In the genomic region with DNA sequence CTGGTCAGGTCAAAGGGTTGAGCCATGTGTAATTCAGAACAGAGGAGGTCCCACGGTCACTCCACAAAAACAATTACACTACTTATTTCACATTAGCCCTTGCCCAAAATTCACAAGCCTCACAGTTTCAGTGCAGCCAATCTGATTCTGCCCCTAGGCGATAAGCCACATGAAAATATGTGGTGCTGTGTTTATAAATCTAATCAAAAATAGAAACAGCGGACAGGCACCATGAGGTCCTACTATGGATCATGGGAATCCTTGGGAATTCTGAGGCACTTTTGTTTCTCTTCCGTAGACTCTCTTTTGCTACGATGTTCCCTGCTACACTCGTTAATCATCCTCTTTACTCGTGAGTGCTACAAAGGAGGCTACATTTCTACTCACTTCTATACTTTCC, we compare ENCODE assay signal across 16 cellular contexts.
DNase-seq lines count a peak whose midpoint lies in the region; ATAC-seq and TF ChIP-seq lines count a peak whose summit lies in the region.
"Had no signal": no experiment of that assay in that cellular context is flagged by ENCODE, and none has a peak within 500 bp of the region (broad histone marks: within the 10 kb centered on the region; RNA-seq: fewer than 3 reads in every experiment).

No MANE protein-coding gene starts in this region.

- ATAC-seq in GM21528 (IDR thresholded peaks at IDR 0.05; ENCODE audit: low FRiP score, unreplicated experiment): no peak
- ATAC-seq in GM18907 (IDR thresholded peaks at IDR 0.05; ENCODE audit: unreplicated experiment): no peak

- H3K4me3 ChIP-seq in neural progenitor cell: no peak overlapping the region

- peaks cover 2% of the 10 kb centered on the region for H3K27me3 Mint-ChIP-seq in neural progenitor cell (ENCODE audit: insufficient read depth, low read depth)
- H3K27me3 Mint-ChIP-seq: B cell; CD4-positive, alpha-beta T cell; IgD-negative memory B cell had no signal

- peaks cover 2% of the 10 kb centered on the region for H3K9me3 Mint-ChIP-seq in neural progenitor cell

- no peaks in the 10 kb centered on the region for H3K27me3 ChIP-seq in neural progenitor cell

- no peaks in the 10 kb centered on the region for H4K20me1 ChIP-seq in neural progenitor cell (ENCODE audit: low read depth)

- no peak for TF ChIP-seq CTCF in neural progenitor cell (IDR thresholded peaks at IDR 0.05)

- no peaks in the 10 kb centered on the region for H3K79me2 ChIP-seq in neural progenitor cell (ENCODE audit: low read depth)

- no peaks in the 10 kb centered on the region for H3K9me3 ChIP-seq in neural progenitor cell (ENCODE audit: low read depth)

- no peak overlapping the region for H3K27ac Mint-ChIP-seq in neural progenitor cell
- H3K27ac Mint-ChIP-seq: B cell; CD4-positive, alpha-beta T cell; HFFc6; IgD-negative memory B cell had no signal

- no peaks in the 10 kb centered on the region for H3K36me3 ChIP-seq in neural progenitor cell

- H3K4me2 ChIP-seq in neural progenitor cell: no peak overlapping the region

- H2AFZ ChIP-seq in neural progenitor cell (replicated peaks): peak overlapping the region; percentile 63

- no peaks in the 10 kb centered on the region for H3K36me3 Mint-ChIP-seq in neural progenitor cell
- H3K36me3 Mint-ChIP-seq: IgD-negative memory B cell had no signal

- H3K4me1 Mint-ChIP-seq in neural progenitor cell: peaks cover 20% of the 10 kb centered on the region
- H3K4me1 Mint-ChIP-seq: B cell had no signal

- peaks cover 27% of the 10 kb centered on the region for H3K4me1 ChIP-seq in neural progenitor cell

- H3K9ac ChIP-seq in neural progenitor cell: no peak overlapping the region

- no peak overlapping the region for H3K27ac ChIP-seq in neural progenitor cell
- no peak overlapping the region for H3K27ac ChIP-seq in substantia nigra (ENCODE audit: low read depth, low read length, poor library complexity, severe bottlenecking)

- no peaks in the 10 kb centered on the region for H3F3A ChIP-seq in neural progenitor cell (ENCODE audit: low read depth)

- peak; percentile 26 for DNase-seq in M059J (ENCODE audit: low read depth)
- peak; percentile 55 for DNase-seq in epidermal melanocyte (ENCODE audit: insufficient read length, low spot score)
- peak; percentile 27 for DNase-seq in neural progenitor cell (ENCODE audit: low spot score)
- DNase-seq in substantia nigra (lab: John Stamatoyannopoulos, UW): no peak
- no peak for DNase-seq in dermis blood vessel endothelial cell
- DNase-seq: C1 segment of cervical spinal cord; CD4-positive, alpha-beta T cell; DMS153; DMS79 treated with DMSO at 0.1 percent for 48 hours; EL; HCEC 1CT; HFFc6 had no signal

- no peak overlapping the region for H3K4me3 Mint-ChIP-seq in neural progenitor cell
- H3K4me3 Mint-ChIP-seq: B cell; CD4-positive, alpha-beta T cell; HFFc6; IgD-negative memory B cell had no signal

Comparison
In these comparisons a context has a peak if more than half of its experiments do, and no peak if none do; other contexts are left out.
1. DNase-seq: peak in M059J (single experiment), epidermal melanocyte (single experiment) and neural progenitor cell (single experiment); none in substantia nigra (0 of 49) and dermis blood vessel endothelial cell (single experiment).